Comparison of ENCODE assay signal across 14 cellular contexts in genomic region chrX:55754861-55755294, GRCh38. TPM values are rescaled to one million over a fixed set of nuclear protein-coding genes. Genes with fewer than 3 reads are reported as not detected.
DNase-seq lines count a peak whose midpoint lies in the region; ATAC-seq and TF ChIP-seq lines count a peak whose summit lies in the region.
"Had no signal": no experiment of that assay in that cellular context is flagged by ENCODE, and none has a peak within 500 bp of the region (broad histone marks: within the 10 kb centered on the region; RNA-seq: fewer than 3 reads in every experiment).

No MANE protein-coding gene starts in this region.

- no peaks in the 10 kb centered on the region for H3K27me3 ChIP-seq in effector memory CD4-positive, alpha-beta T cell (replicated peaks; ENCODE audit: control insufficient read depth, insufficient read depth, low read length, poor library complexity, severe bottlenecking)
- H3K27me3 ChIP-seq in colonic mucosa = no peaks in the 10 kb centered on the region
- H3K27me3 ChIP-seq: stomach had no signal

- intact Hi-C loops in colonic mucosa (cut with DNase I) = no loop called here

- peak; percentile 95 for ATAC-seq in GM18907 (IDR thresholded peaks at IDR 0.05; ENCODE audit: unreplicated experiment)
- peak; percentile 88 for ATAC-seq in GM21786 (IDR thresholded peaks at IDR 0.05; ENCODE audit: unreplicated experiment)
- ATAC-seq in HG03354 (IDR thresholded peaks at IDR 0.05; ENCODE audit: poor library complexity, severe bottlenecking, unreplicated experiment) = peak; percentile 85
- ATAC-seq: heart right ventricle, mucosa of descending colon, T-cell had no signal

- H3K27ac ChIP-seq in effector memory CD4-positive, alpha-beta T cell (ENCODE audit: insufficient read depth, low read length, poor library complexity, severe bottlenecking) = no peak overlapping the region
- no peak overlapping the region for H3K27ac ChIP-seq in colonic mucosa
- H3K27ac ChIP-seq: C4-2B, heart right ventricle, stomach had no signal

- H3K9ac ChIP-seq in colonic mucosa (ENCODE audit: low read depth in 2 of 2, low read length in 2 of 2) = no peak overlapping the region

- H3K4me1 ChIP-seq in effector memory CD4-positive, alpha-beta T cell (ENCODE audit: control insufficient read depth, insufficient read depth, low read length, poor library complexity, severe bottlenecking) = no peaks in the 10 kb centered on the region
- H3K4me1 ChIP-seq in colonic mucosa = no peaks in the 10 kb centered on the region
- H3K4me1 ChIP-seq: heart right ventricle, stomach had no signal

- no peaks in the 10 kb centered on the region for H3K36me3 ChIP-seq in effector memory CD4-positive, alpha-beta T cell (ENCODE audit: control insufficient read depth, insufficient read depth, low read length)
- no peaks in the 10 kb centered on the region for H3K36me3 ChIP-seq in colonic mucosa

- TF ChIP-seq CTCF in GM12865 (IDR thresholded peaks at IDR 0.05; ENCODE audit: insufficient read depth, low read depth, low read length, missing control alignments) (no peak), colonic mucosa (IDR thresholded peaks at IDR 0.05) (no peak)

- DNase-seq in GM12865 (ENCODE audit: low read depth) (peak; percentile 78), NCI-H128 (lab: John Stamatoyannopoulos, UW; ENCODE audit: unreplicated experiment) (no peak), colonic mucosa (no peak), NCI-H345 treated with DMSO at 0.1 percent for 48 hours (lab: John Stamatoyannopoulos, UW; ENCODE audit: unreplicated experiment) (no peak)
- DNase-seq in effector memory CD4-positive, alpha-beta T cell = no peak
- DNase-seq: heart right ventricle, mucosa of descending colon, NCI-H524, stomach, T-cell had no signal

- no peak overlapping the region for H3K4me3 ChIP-seq in GM12865 (ENCODE audit: low read depth, low read length)
- H3K4me3 ChIP-seq in effector memory CD4-positive, alpha-beta T cell (ENCODE audit: insufficient read depth, low read depth, low read length, poor library complexity, severe bottlenecking) = no peak overlapping the region
- no peak overlapping the region for H3K4me3 ChIP-seq in colonic mucosa
- H3K4me3 ChIP-seq: heart right ventricle, mucosa of descending colon, stomach had no signal

- H3K9me3 ChIP-seq in effector memory CD4-positive, alpha-beta T cell (ENCODE audit: control insufficient read depth, low read length) = no peaks in the 10 kb centered on the region
- no peaks in the 10 kb centered on the region for H3K9me3 ChIP-seq in colonic mucosa
- H3K9me3 ChIP-seq: heart right ventricle, mucosa of descending colon, stomach had no signal

RNA-seq across cellular contexts. Expression of gene RRAGB, which starts 37.3 kb away (rescaled TPM):
- 10 to 100 TPM in 1 of 2 donors, 1 to 10 TPM in 1; 6.3 to 10.5 TPM for total RNA-seq in colonic mucosa
